Comparison of ENCODE assay signal across 13 cellular contexts in the genomic region with DNA sequence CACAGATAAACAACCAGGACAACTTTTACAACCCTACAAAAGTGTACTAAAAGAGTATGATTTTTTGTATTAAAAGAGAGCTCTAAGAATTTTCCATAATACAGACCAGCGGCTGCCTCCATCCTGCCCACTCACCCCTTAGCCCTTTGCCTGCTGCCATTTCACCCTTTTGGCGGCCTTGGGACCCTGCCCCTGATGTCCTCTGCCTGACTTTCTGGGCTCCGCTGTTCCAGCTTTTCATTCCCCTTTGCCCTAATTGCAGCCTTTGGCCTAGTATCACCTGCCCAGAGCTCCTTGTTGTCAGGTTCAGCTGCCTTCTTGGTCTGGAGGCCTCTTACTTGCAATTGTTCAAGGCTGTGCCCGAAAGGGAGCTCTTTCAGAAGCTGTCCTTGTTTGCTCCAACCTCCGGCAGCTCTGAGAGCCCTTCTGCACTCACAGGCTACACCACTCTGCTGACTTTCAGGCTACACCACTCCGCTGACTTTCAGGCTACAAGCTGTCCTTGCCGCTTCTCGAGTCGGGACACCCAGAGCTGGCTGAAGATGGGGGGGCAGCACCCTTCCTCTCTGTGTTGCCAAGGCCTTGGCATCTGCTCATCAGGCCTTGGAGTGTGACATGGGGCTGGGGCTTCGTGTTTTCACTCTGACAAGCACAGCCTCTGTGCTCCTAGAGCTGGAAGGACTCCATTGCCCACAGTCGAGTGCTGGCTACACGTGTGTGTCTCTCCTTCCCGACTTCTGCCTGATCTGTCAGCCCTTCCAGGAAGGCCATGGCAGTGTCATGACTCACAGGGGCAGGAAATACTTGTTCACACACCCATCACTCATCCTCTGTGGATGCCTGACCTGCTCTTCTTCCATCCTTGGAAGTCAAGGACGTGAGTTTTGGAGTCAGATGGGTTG. TPM values are rescaled to one million over a fixed set of nuclear protein-coding genes. Genes with fewer than 3 reads are reported as not detected.
A peak's percentile ranks its signal among the peaks of the same experiment; 100 is the strongest.
DNase-seq lines count a peak whose midpoint lies in the region; ATAC-seq and TF ChIP-seq lines count a peak whose summit lies in the region.
"Had no signal": no experiment of that assay in that cellular context is flagged by ENCODE, and none has a peak within 500 bp of the region (broad histone marks: within the 10 kb centered on the region; RNA-seq: fewer than 3 reads in every experiment).

No MANE protein-coding gene starts in this region.

- H3K27ac Mint-ChIP-seq in T-helper 17 cell (no peak overlapping the region), nephron progenitor cell (no peak overlapping the region)
- H3K27ac Mint-ChIP-seq: activated T-helper 1 cell treated with anti-CD3 and anti-CD28 coated beads, Interleukin-12 subunit alpha, Interleukin-12 subunit beta, Interleukin-2, Interleukin-4 antibody, amounts not matched to agents 30 ng/mL and 10 ng/mL and 1 ng/mL, durations not matched to agents 14 hours and 24 hours and 36 hours had no signal

- peaks cover 5% of the 10 kb centered on the region for H3K36me3 Mint-ChIP-seq in T-helper 17 cell (ENCODE audit: low read depth)
- H3K36me3 Mint-ChIP-seq in nephron progenitor cell (ENCODE audit: low read depth): peaks cover 5% of the 10 kb centered on the region

- no peak for ATAC-seq in T-helper 17 cell
- no peak for ATAC-seq in HG02610 (IDR thresholded peaks at IDR 0.05; ENCODE audit: unreplicated experiment)
- no peak for ATAC-seq in HG03342 (IDR thresholded peaks at IDR 0.05; ENCODE audit: unreplicated experiment)
- ATAC-seq: Right ventricle myocardium inferior had no signal

- H3K4me3 Mint-ChIP-seq in T-helper 17 cell: peak overlapping the region; percentile 58
- no peak overlapping the region for H3K4me3 Mint-ChIP-seq in nephron progenitor cell
- H3K4me3 Mint-ChIP-seq: activated T-helper 1 cell treated with anti-CD3 and anti-CD28 coated beads, Interleukin-12 subunit alpha, Interleukin-12 subunit beta, Interleukin-2, Interleukin-4 antibody, amounts not matched to agents 30 ng/mL and 10 ng/mL and 1 ng/mL, durations not matched to agents 14 hours and 24 hours and 36 hours had no signal

- no peaks in the 10 kb centered on the region for H3K9me3 ChIP-seq in T-helper 17 cell (ENCODE audit: control insufficient read depth, low read length, poor library complexity, severe bottlenecking)

- peaks cover 12% of the 10 kb centered on the region for H3K4me1 Mint-ChIP-seq in T-helper 17 cell
- peaks cover 32% of the 10 kb centered on the region for H3K4me1 Mint-ChIP-seq in nephron progenitor cell

- no peak overlapping the region for H3K4me3 ChIP-seq in skin epidermis

- DNase-seq in GM04504 (ENCODE audit: low read depth) (peak; percentile 50), T-helper 17 cell (no peak), globus pallidus (ENCODE audit: low spot score) (peak; percentile 79), nephron progenitor cell (no peak), NCI-H1417 (lab: John Stamatoyannopoulos, UW) (no peak)
- DNase-seq: Kasumi-1; stimulated activated naive CD4-positive, alpha-beta T cell had no signal

- H3K27me3 Mint-ChIP-seq in T-helper 17 cell (peaks cover 30% of the 10 kb centered on the region), nephron progenitor cell (ENCODE audit: low read depth, poor library complexity) (peaks cover 16% of the 10 kb centered on the region)

- H3K27ac ChIP-seq in skin epidermis: peak overlapping the region; percentile 13 to 89 (median 78)
- H3K27ac ChIP-seq: VCaP had no signal

- no peak for TF ChIP-seq CTCF in nephron progenitor cell (IDR thresholded peaks at IDR 0.05)

- H3K9me3 Mint-ChIP-seq in nephron progenitor cell: peaks cover 39% of the 10 kb centered on the region
- H3K9me3 Mint-ChIP-seq: activated T-helper 1 cell treated with anti-CD3 and anti-CD28 coated beads, Interleukin-12 subunit alpha, Interleukin-12 subunit beta, Interleukin-2, Interleukin-4 antibody, amounts not matched to agents 30 ng/mL and 10 ng/mL and 1 ng/mL, durations not matched to agents 14 hours and 24 hours and 36 hours had no signal

RNA-seq across cellular contexts. Expression of gene HDAC4, which starts 43.1 kb away (rescaled TPM):
- total RNA-seq in T-helper 17 cell: 10 to 100 TPM; 78.9 to 79.0 TPM

Comparison
In these comparisons a context has a peak if more than half of its experiments do, and no peak if none do; other contexts are left out.
1. DNase-seq: peak in GM04504 (single experiment) and globus pallidus (single experiment); none in T-helper 17 cell (0 of 3), nephron progenitor cell (single experiment) and NCI-H1417 (0 of 3).